Comparison of ENCODE assay signal across 16 cellular contexts in the genomic region with DNA sequence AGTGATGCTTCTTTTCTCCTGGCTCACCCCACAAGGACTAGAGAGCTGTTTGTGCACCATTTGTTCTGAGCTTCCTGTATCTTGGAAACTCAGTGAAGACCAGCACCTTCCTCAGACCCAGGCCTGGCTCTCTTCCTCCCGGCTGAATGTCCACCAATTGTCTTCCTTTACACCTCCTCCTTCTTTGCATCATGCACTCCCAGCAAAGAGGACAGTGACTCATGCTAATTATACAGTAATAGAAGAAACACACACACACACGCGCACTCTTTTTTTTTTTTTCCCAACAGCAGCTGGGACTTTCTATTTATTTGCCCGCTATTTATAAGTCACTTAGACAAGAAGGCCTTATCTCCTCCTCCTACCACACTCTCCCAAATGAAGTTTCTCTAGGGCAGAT.
A peak's percentile ranks its signal among the peaks of the same experiment; 100 is the strongest.
DNase-seq lines count a peak whose midpoint lies in the region; ATAC-seq, FAIRE-seq and TF ChIP-seq lines count a peak whose summit lies in the region.
"Had no signal": no experiment of that assay in that cellular context is flagged by ENCODE, and none has a peak within 500 bp of the region (broad histone marks: within the 10 kb centered on the region; RNA-seq: fewer than 3 reads in every experiment).

No MANE protein-coding gene starts in this region.

- H3K9me2 ChIP-seq in hepatocyte (replicated peaks; ENCODE audit: insufficient read depth), result no peaks in the 10 kb centered on the region

- no peaks in the 10 kb centered on the region for H3K27me3 ChIP-seq in hepatocyte
- H3K27me3 ChIP-seq: brain microvascular endothelial cell had no signal

- no peak for ATAC-seq in GM19397 (IDR thresholded peaks at IDR 0.05; ENCODE audit: unreplicated experiment)
- ATAC-seq: natural killer cell treated with Interleukin-12 subunit alpha and Interleukin-12 subunit beta and Interleukin-15 and Interleukin-18, amount 100 ng/mL, for 72 hours had no signal

- TF ChIP-seq CTCF in hepatocyte (IDR thresholded peaks at IDR 0.05; ENCODE audit: poor library complexity), result no peak

- H3K36me3 ChIP-seq in hepatocyte (replicated peaks; ENCODE audit: insufficient read depth, low read depth), result peaks cover 2% of the 10 kb centered on the region
- H3K36me3 ChIP-seq: brain microvascular endothelial cell had no signal

- H3K79me2 ChIP-seq in hepatocyte, result no peaks in the 10 kb centered on the region

- DNase-seq in NOMO-1 treated with DMSO at 0.1 percent for 48 hours (lab: John Stamatoyannopoulos, UW; ENCODE audit: unreplicated experiment) (peak; percentile 11), NOMO-1 treated with dmso at 0.1 percent for 144 hours (lab: John Stamatoyannopoulos, UW; ENCODE audit: unreplicated experiment) (no peak), SW480 (ENCODE audit: low spot score) (peak; percentile 36), hepatocyte (ENCODE audit: low spot score) (peak; percentile 53), kidney glomerular epithelial cell (lab: John Stamatoyannopoulos, UW) (no peak), H54 (ENCODE audit: insufficient read length, low spot score) (no peak)
- DNase-seq: activated CD4-positive, alpha-beta T cell treated with anti-CD3 and anti-CD28 coated beads, Interleukin-2, amount 50 U/mL, for 1 hour; brain microvascular endothelial cell; erythroblast; KG1; NCI-H526; stimulated activated CD4-positive, alpha-beta T cell treated with anti-CD3 and anti-CD28 coated beads, Interleukin-12 subunit alpha, Interleukin-12 subunit beta, amount 100 ng/mL, for 4 hours; SW 1271 had no signal

- H2AFZ ChIP-seq in hepatocyte, result no peak overlapping the region

- no peak for TF ChIP-seq POLR2A in H54 (IDR thresholded peaks at IDR 0.05; ENCODE audit: low read depth, low read length)

- no peaks in the 10 kb centered on the region for H3K9me3 ChIP-seq in hepatocyte (ENCODE audit: low read depth)

- peak overlapping the region; percentile 35 for H3K27ac ChIP-seq in hepatocyte
- peak overlapping the region; percentile 47 for H3K27ac ChIP-seq in temporal lobe (ENCODE audit: low read depth, low read length)
- H3K27ac ChIP-seq: brain microvascular endothelial cell had no signal

- H3K4me1 ChIP-seq in hepatocyte (ENCODE audit: insufficient read depth), result no peaks in the 10 kb centered on the region

- FAIRE-seq in H54 (lab: Jason Lieb, UNC), result no peak

- no peaks in the 10 kb centered on the region for H4K20me1 ChIP-seq in hepatocyte (ENCODE audit: insufficient read depth, poor library complexity, severe bottlenecking)

- WGBS in hepatocyte (ENCODE audit: low lambda C conversion rate, missing lambda C conversion rate), result 43% methylated on average over 4 of the region's 4 CpGs

- no peak overlapping the region for H3K4me2 ChIP-seq in hepatocyte

- no peak overlapping the region for H3K4me3 ChIP-seq in hepatocyte

Comparison
In these comparisons a context has a peak if more than half of its experiments do, and no peak if none do; other contexts are left out.
1. DNase-seq: peak in NOMO-1 treated with DMSO at 0.1 percent for 48 hours (single experiment), SW480 (single experiment) and hepatocyte (single experiment); none in NOMO-1 treated with dmso at 0.1 percent for 144 hours (single experiment), kidney glomerular epithelial cell (single experiment) and H54 (single experiment).